ENCODE assay signal across 17 cellular contexts in the genomic region with DNA sequence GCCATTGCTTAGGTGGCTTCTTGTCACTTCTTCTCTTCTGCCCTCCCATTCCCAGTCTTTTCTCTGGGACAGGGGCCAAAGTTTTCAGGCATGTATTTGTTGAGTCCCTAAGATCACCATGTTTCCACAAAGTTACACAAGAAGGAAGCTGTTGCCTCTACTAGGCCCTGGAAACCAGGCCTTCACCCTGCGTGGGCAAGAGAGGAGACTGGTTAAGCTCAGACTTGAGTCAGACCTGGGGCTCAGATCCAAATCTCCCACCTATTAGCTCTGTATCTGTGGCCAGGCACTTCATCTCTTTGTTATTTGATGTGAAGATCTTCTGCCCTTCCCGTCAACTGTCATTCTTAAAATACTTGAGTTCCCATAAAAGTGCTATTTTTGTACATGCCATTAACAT.
DNase-seq lines count a peak whose midpoint lies in the region; ATAC-seq and TF ChIP-seq lines count a peak whose summit lies in the region.
"Had no signal": no experiment of that assay in that cellular context is flagged by ENCODE, and none has a peak within 500 bp of the region (broad histone marks: within the 10 kb centered on the region; RNA-seq: fewer than 3 reads in every experiment).

No MANE protein-coding gene starts in this region.

- peaks cover 5 to 15% of the 10 kb centered on the region in 2 donors for H3K27me3 Mint-ChIP-seq in CD4-positive, alpha-beta memory T cell
- H3K27me3 Mint-ChIP-seq in immature natural killer cell (ENCODE audit: low read depth in 3 of 3) (peaks cover 3 to 9% (median 3%) of the 10 kb centered on the region in 3 donors), Calu3 (ENCODE audit: unreplicated experiment) (no peaks in the 10 kb centered on the region)

- H3K9me3 ChIP-seq in adipocyte (ENCODE audit: control insufficient read depth, low read length) (no peaks in the 10 kb centered on the region), thoracic aorta (no peaks in the 10 kb centered on the region)
- no peaks in the 10 kb centered on the region for H3K9me3 ChIP-seq in CD4-positive, alpha-beta memory T cell (ENCODE audit: control insufficient read depth in 1 of 2, low read length in 2 of 2)

- no peak overlapping the region for H3K4me3 Mint-ChIP-seq in CD4-positive, alpha-beta memory T cell
- H3K4me3 Mint-ChIP-seq in immature natural killer cell (no peak overlapping the region), Calu3 (ENCODE audit: low read depth, unreplicated experiment) (no peak overlapping the region)
- H3K4me3 Mint-ChIP-seq: central memory CD8-positive, alpha-beta T cell; memory B cell had no signal

- no TSS peak for BruUV-seq in Calu3 (replicated peaks; lab: Mats Ljungman, UMichigan)

- peak overlapping the region; percentile 29 for H3K9ac ChIP-seq in adipocyte (ENCODE audit: low read length)

- peak overlapping the region; percentile 33 to 57 for H3K27ac ChIP-seq in thoracic aorta
- no peak overlapping the region for H3K27ac ChIP-seq in CD4-positive, alpha-beta memory T cell (ENCODE audit: low read depth, low read length)
- H3K27ac ChIP-seq: epithelial cell of prostate had no signal

- no peak for TF ChIP-seq CTCF in thoracic aorta (IDR thresholded peaks at IDR 0.05)
- TF ChIP-seq CTCF in Calu3 (IDR thresholded peaks at IDR 0.05; ENCODE audit: unreplicated experiment) = no peak

- peak; percentile 64 for DNase-seq in GM03348 (ENCODE audit: low spot score)
- no peak for DNase-seq in adipocyte (ENCODE audit: low read depth)
- peak; percentile 29 for DNase-seq in hepatic stellate cell (ENCODE audit: low spot score)
- DNase-seq in thoracic aorta (ENCODE audit: low spot score) = no peak
- no peak for DNase-seq in CD4-positive, alpha-beta memory T cell
- no peak for DNase-seq in immature natural killer cell
- DNase-seq in Calu3 = no peak
- DNase-seq: activated CD8-positive, alpha-beta memory T cell treated with anti-CD3 and anti-CD28 coated beads for 24 hours; activated gamma-delta T cell; NCI-H146; NCI-H82; occipital lobe; SIG-M5 had no signal

- H3K4me3 ChIP-seq in adipocyte (ENCODE audit: low read length) (no peak overlapping the region), thoracic aorta (no peak overlapping the region)
- H3K4me3 ChIP-seq in CD4-positive, alpha-beta memory T cell (ENCODE audit: low read length in 2 of 2) = no peak overlapping the region

- intact Hi-C loops in CD4-positive, alpha-beta memory T cell (cut with micrococcal nuclease) = no loop called here
- intact Hi-C loops in Calu3 (cut with micrococcal nuclease; ENCODE audit: unreplicated experiment) = no loop called here

- no peaks in the 10 kb centered on the region for H3K27me3 ChIP-seq in adipocyte (replicated peaks; ENCODE audit: control insufficient read depth, insufficient read depth, low read length)
- no peaks in the 10 kb centered on the region for H3K27me3 ChIP-seq in thoracic aorta (replicated peaks; ENCODE audit: insufficient read depth)
- H3K27me3 ChIP-seq in CD4-positive, alpha-beta memory T cell (ENCODE audit: insufficient read depth, low read length) = peaks cover 4% of the 10 kb centered on the region

- no peak for ATAC-seq in thoracic aorta (ENCODE audit: insufficient number of reproducible peaks, low FRiP score, low read depth)
- no peak for ATAC-seq in GM21367 (IDR thresholded peaks at IDR 0.05; ENCODE audit: unreplicated experiment)

- H3K9me3 Mint-ChIP-seq in CD4-positive, alpha-beta memory T cell = no peaks in the 10 kb centered on the region
- H3K9me3 Mint-ChIP-seq in immature natural killer cell = no peaks in the 10 kb centered on the region
- H3K9me3 Mint-ChIP-seq in Calu3 (ENCODE audit: low read depth, unreplicated experiment) = no peaks in the 10 kb centered on the region
- H3K9me3 Mint-ChIP-seq: central memory CD8-positive, alpha-beta T cell; memory B cell had no signal

- POLR2A ChIA-PET in CD4-positive, alpha-beta memory T cell (lab: Charles Lee; ENCODE audit: partially characterized antibody) = no interaction called here

- CTCF ChIA-PET in CD4-positive, alpha-beta memory T cell (lab: Charles Lee; ENCODE audit: partially characterized antibody) = no interaction called here
- CTCF ChIA-PET in Calu3 (lab: Charles Lee) = no interaction called here

- peaks cover 0 to 4% (median 0%) of the 10 kb centered on the region in 4 donors for H3K4me1 Mint-ChIP-seq in CD4-positive, alpha-beta memory T cell
- H3K4me1 Mint-ChIP-seq in immature natural killer cell (no peaks in the 10 kb centered on the region), Calu3 (ENCODE audit: low read depth, unreplicated experiment) (peaks cover 6% of the 10 kb centered on the region)
- H3K4me1 Mint-ChIP-seq: central memory CD8-positive, alpha-beta T cell; memory B cell had no signal

- H3K27ac Mint-ChIP-seq in CD4-positive, alpha-beta memory T cell = no peak overlapping the region
- H3K27ac Mint-ChIP-seq in immature natural killer cell (no peak overlapping the region), Calu3 (ENCODE audit: unreplicated experiment) (no peak overlapping the region)
- H3K27ac Mint-ChIP-seq: memory B cell had no signal

- peaks cover 74% of the 10 kb centered on the region for H3K4me1 ChIP-seq in adipocyte (ENCODE audit: control insufficient read depth, insufficient read depth, low read length)
- H3K4me1 ChIP-seq in thoracic aorta (ENCODE audit: control insufficient read depth in 1 of 2, low read depth in 2 of 2) = peaks cover 23 to 70% of the 10 kb centered on the region in 2 donors
- H3K4me1 ChIP-seq in CD4-positive, alpha-beta memory T cell (ENCODE audit: insufficient read depth, low read length) = no peaks in the 10 kb centered on the region

- no peaks in the 10 kb centered on the region for H3K36me3 Mint-ChIP-seq in CD4-positive, alpha-beta memory T cell
- H3K36me3 Mint-ChIP-seq in immature natural killer cell (no peaks in the 10 kb centered on the region), Calu3 (ENCODE audit: insufficient read depth, unreplicated experiment) (no peaks in the 10 kb centered on the region)
- H3K36me3 Mint-ChIP-seq: memory B cell had no signal

- no peaks in the 10 kb centered on the region for H3K36me3 ChIP-seq in adipocyte (ENCODE audit: control insufficient read depth, insufficient read depth, low read length, severe bottlenecking)
- H3K36me3 ChIP-seq in thoracic aorta = no peaks in the 10 kb centered on the region
- no peaks in the 10 kb centered on the region for H3K36me3 ChIP-seq in CD4-positive, alpha-beta memory T cell (ENCODE audit: insufficient read depth, low read length)

Comparison
In these comparisons a context has a peak if more than half of its experiments do, and no peak if none do; other contexts are left out.
1. DNase-seq: peak in GM03348 (single experiment) and hepatic stellate cell (single experiment); none in adipocyte (single experiment), thoracic aorta (single experiment), CD4-positive, alpha-beta memory T cell (0 of 5), immature natural killer cell (0 of 3) and Calu3 (single experiment).